Comparison of ENCODE assay signal across 9 cellular contexts in genomic region chr17:60577147-60577925, GRCh38. TPM values are rescaled to one million over a fixed set of nuclear protein-coding genes. Genes with fewer than 3 reads are reported as not detected.
DNase-seq lines count a peak whose midpoint lies in the region; ATAC-seq, FAIRE-seq and TF ChIP-seq lines count a peak whose summit lies in the region.
"Had no signal": no experiment of that assay in that cellular context is flagged by ENCODE, and none has a peak within 500 bp of the region (broad histone marks: within the 10 kb centered on the region; RNA-seq: fewer than 3 reads in every experiment).

No MANE protein-coding gene starts in this region.

- H3K9me3 ChIP-seq in RWPE2 (ENCODE audit: severe bottlenecking) (no peaks in the 10 kb centered on the region), uterus (no peaks in the 10 kb centered on the region)

- H3K27ac ChIP-seq in RWPE2 (ENCODE audit: poor library complexity, severe bottlenecking) = no peak overlapping the region
- H3K27ac ChIP-seq in uterus = peak overlapping the region; percentile 67 to 90

- H3K4me1 Mint-ChIP-seq in mesothelial cell of epicardium = peaks cover 32% of the 10 kb centered on the region

- no peaks in the 10 kb centered on the region for H3K36me3 ChIP-seq in RWPE2 (ENCODE audit: low read depth)
- H3K36me3 ChIP-seq in uterus = no peaks in the 10 kb centered on the region

- peak; percentile 52 to 56 for DNase-seq in AML-193 (lab: John Stamatoyannopoulos, UW)
- DNase-seq in GM19239 (ENCODE audit: insufficient read length, low spot score) = no peak
- DNase-seq in RWPE2 (ENCODE audit: low spot score) = peak; percentile 29
- DNase-seq in dermis blood vessel endothelial cell = peak; percentile 56
- DNase-seq in mesothelial cell of epicardium (ENCODE audit: low spot score in 2 of 2, unreplicated experiment in 2 of 2) = no peak
- DNase-seq in uterus = peak; percentile 49 to 53
- DNase-seq in NCI-H146 (lab: John Stamatoyannopoulos, UW) = no peak

- peak overlapping the region; percentile 1 for H3K4me3 Mint-ChIP-seq in mesothelial cell of epicardium

- intact Hi-C loops in uterus (cut with DNase I; ENCODE audit: low total_unique reads) = no loop called here

- no peaks in the 10 kb centered on the region for H3K36me3 Mint-ChIP-seq in mesothelial cell of epicardium

- H3K27ac Mint-ChIP-seq in mesothelial cell of epicardium = peak overlapping the region; percentile 76

- ATAC-seq in RWPE2 (ENCODE audit: low read depth) = peak; percentile 87
- ATAC-seq in HG03520 (IDR thresholded peaks at IDR 0.05; ENCODE audit: unreplicated experiment) = no peak

- TF ChIP-seq POLR2A in uterus (IDR thresholded peaks at IDR 0.05) = no peak

- peaks cover 4% of the 10 kb centered on the region for H3K9me3 Mint-ChIP-seq in mesothelial cell of epicardium

- FAIRE-seq in GM19239 (lab: Jason Lieb, UNC) = peak; percentile 90
- FAIRE-seq: islet of Langerhans had no signal

- H3K27me3 ChIP-seq in RWPE2 (ENCODE audit: insufficient read depth, poor library complexity, severe bottlenecking) (no peaks in the 10 kb centered on the region), uterus (no peaks in the 10 kb centered on the region)

- H3K4me1 ChIP-seq in RWPE2 (ENCODE audit: insufficient read depth, poor library complexity, severe bottlenecking) = no peaks in the 10 kb centered on the region
- peaks cover 0 to 8% of the 10 kb centered on the region in 2 donors for H3K4me1 ChIP-seq in uterus

- H3K4me3 ChIP-seq in RWPE2 (ENCODE audit: severe bottlenecking) (peak overlapping the region; percentile 19), uterus (peak overlapping the region; percentile 31 to 32)

- TF ChIP-seq CTCF in RWPE2 (IDR thresholded peaks at IDR 0.05; ENCODE audit: poor library complexity, severe bottlenecking) (peak; percentile 45), mesothelial cell of epicardium (IDR thresholded peaks at IDR 0.05; ENCODE audit: unreplicated experiment) (no peak), uterus (IDR thresholded peaks at IDR 0.05) (peak; percentile 32 to 48 (median 36))

- H3K27me3 Mint-ChIP-seq in mesothelial cell of epicardium (ENCODE audit: low read depth) = no peaks in the 10 kb centered on the region

RNA-seq across cellular contexts. Expression of gene PPM1D, which starts 22.7 kb away (rescaled TPM):
- total RNA-seq in dermis blood vessel endothelial cell (30.6 and 42.5 TPM in 2 replicates), mesothelial cell of epicardium (26.4 to 28.9 TPM (median 26.7 TPM) in 3 replicates), uterus (10 to 100 TPM; 17.2 to 26.1 (median 20.2) TPM)

RNA-seq across cellular contexts. Expression of gene APPBP2, which starts 51.3 kb away (rescaled TPM):
- total RNA-seq in dermis blood vessel endothelial cell (42.0 and 57.4 TPM in 2 replicates), mesothelial cell of epicardium (65.5 to 75.6 TPM (median 65.5 TPM) in 3 replicates), uterus (100 to 1,000 TPM in 1 of 4 donors, 10 to 100 TPM in 3; 13.8 to 103 (median 36.2) TPM)

Comparison
In these comparisons a context has a peak if more than half of its experiments do, and no peak if none do; other contexts are left out.
1. DNase-seq: peak in AML-193 (2 of 2), RWPE2 (single experiment), dermis blood vessel endothelial cell (single experiment) and uterus (2 of 2); none in GM19239 (single experiment), mesothelial cell of epicardium (0 of 2) and NCI-H146 (single experiment).